ENCODE assay signal across 8 cellular contexts in genomic region chr7:76166404-76167255, GRCh38. TPM values are rescaled to one million over a fixed set of nuclear protein-coding genes. Genes with fewer than 3 reads are reported as not detected.
DNase-seq lines count a peak whose midpoint lies in the region; ATAC-seq and TF ChIP-seq lines count a peak whose summit lies in the region.

No MANE protein-coding gene starts in this region.

- peak overlapping the region; percentile 73 for H3K27ac Mint-ChIP-seq in activated naive CD8-positive, alpha-beta T cell treated with anti-CD3 and anti-CD28 coated beads, Interleukin-2, amount 50 U/mL, for 24 hours
- H3K27ac Mint-ChIP-seq in osteocyte (ENCODE audit: unreplicated experiment), result peak overlapping the region; percentile 91

- no peaks in the 10 kb centered on the region for H3K27me3 ChIP-seq in thoracic aorta (replicated peaks; ENCODE audit: insufficient read depth)

- no peaks in the 10 kb centered on the region for H3K9me3 ChIP-seq in thoracic aorta

- TF ChIP-seq CTCF in GM12864 (IDR thresholded peaks at IDR 0.05; ENCODE audit: low read depth, low read length, missing control alignments), result peak; percentile 6
- TF ChIP-seq CTCF in osteocyte (IDR thresholded peaks at IDR 0.05), result peak; percentile 27
- no peak for TF ChIP-seq CTCF in thoracic aorta (IDR thresholded peaks at IDR 0.05)

- intact Hi-C loops in Right ventricle myocardium inferior (cut with DNase I), result no loop called here

- no peaks in the 10 kb centered on the region for H3K27me3 Mint-ChIP-seq in activated naive CD8-positive, alpha-beta T cell treated with anti-CD3 and anti-CD28 coated beads, Interleukin-2, amount 50 U/mL, for 24 hours
- no peaks in the 10 kb centered on the region for H3K27me3 Mint-ChIP-seq in osteocyte (ENCODE audit: unreplicated experiment)

- peak overlapping the region; percentile 61 to 74 for H3K27ac ChIP-seq in thoracic aorta

- H3K4me3 Mint-ChIP-seq in activated naive CD8-positive, alpha-beta T cell treated with anti-CD3 and anti-CD28 coated beads, Interleukin-2, amount 50 U/mL, for 24 hours, result peak overlapping the region; percentile 81
- peak overlapping the region; percentile 79 for H3K4me3 Mint-ChIP-seq in osteocyte (ENCODE audit: unreplicated experiment)

- H3K4me1 Mint-ChIP-seq in activated naive CD8-positive, alpha-beta T cell treated with anti-CD3 and anti-CD28 coated beads, Interleukin-2, amount 50 U/mL, for 24 hours, result peaks cover 6% of the 10 kb centered on the region
- H3K4me1 Mint-ChIP-seq in osteocyte (ENCODE audit: unreplicated experiment), result peaks cover 6% of the 10 kb centered on the region

- peaks cover 0 to 4% of the 10 kb centered on the region in 2 donors for H3K4me1 ChIP-seq in thoracic aorta (ENCODE audit: control insufficient read depth in 1 of 2, low read depth in 2 of 2)

- ATAC-seq in HG02623 (IDR thresholded peaks at IDR 0.05; ENCODE audit: unreplicated experiment) (peak; percentile 76), Right ventricle myocardium inferior (peak; percentile 99), thoracic aorta (ENCODE audit: insufficient number of reproducible peaks, low FRiP score, low read depth) (peak; percentile 91)
- peak; percentile 95 for ATAC-seq in activated naive CD8-positive, alpha-beta T cell treated with anti-CD3 and anti-CD28 coated beads, Interleukin-2, amount 50 U/mL, for 24 hours

- no peaks in the 10 kb centered on the region for H3K36me3 ChIP-seq in thoracic aorta

- H3K36me3 Mint-ChIP-seq in activated naive CD8-positive, alpha-beta T cell treated with anti-CD3 and anti-CD28 coated beads, Interleukin-2, amount 50 U/mL, for 24 hours (ENCODE audit: low read depth), result no peaks in the 10 kb centered on the region
- no peaks in the 10 kb centered on the region for H3K36me3 Mint-ChIP-seq in osteocyte (ENCODE audit: unreplicated experiment)

- DNase-seq in GM12864 (ENCODE audit: low read depth) (peak; percentile 47), NCI-H128 (lab: John Stamatoyannopoulos, UW; ENCODE audit: unreplicated experiment) (peak; percentile 82), SW 1271 (lab: John Stamatoyannopoulos, UW) (peak; percentile 76 to 96), Right ventricle myocardium inferior (ENCODE audit: missing footprints) (peak; percentile 100), osteocyte (ENCODE audit: extremely low spot score, unreplicated experiment) (peak; percentile 99), thoracic aorta (ENCODE audit: low spot score) (peak; percentile 84)
- DNase-seq in activated naive CD8-positive, alpha-beta T cell treated with anti-CD3 and anti-CD28 coated beads, Interleukin-2, amount 50 U/mL, for 24 hours, result peak; percentile 95

- H3K4me3 ChIP-seq in GM12864 (ENCODE audit: low read depth, low read length) (peak overlapping the region; percentile 69), thoracic aorta (peak overlapping the region; percentile 72)

- H3K9me3 Mint-ChIP-seq in activated naive CD8-positive, alpha-beta T cell treated with anti-CD3 and anti-CD28 coated beads, Interleukin-2, amount 50 U/mL, for 24 hours, result no peaks in the 10 kb centered on the region
- H3K9me3 Mint-ChIP-seq in osteocyte (ENCODE audit: unreplicated experiment), result no peaks in the 10 kb centered on the region

RNA-seq across cellular contexts. Expression of gene SRRM3, which starts 35.1 kb away (rescaled TPM):
- total RNA-seq in Right ventricle myocardium inferior, result 16.5 TPM
- 0.46 and 0.71 TPM in 2 replicates for total RNA-seq in osteocyte
- 1 to 10 TPM; 1.6 to 4.3 TPM for total RNA-seq in thoracic aorta

Comparison
In these comparisons a context has a peak if more than half of its experiments do, and no peak if none do; other contexts are left out.
1. Peak in every context shown above with its lines: DNase-seq, ATAC-seq, H3K4me3 ChIP-seq and H3K27ac ChIP-seq.
2. DNase-seq: peak in every context shown above with its lines; median percentile 100 in Right ventricle myocardium inferior; 99 in osteocyte; 95 in activated naive CD8-positive, alpha-beta T cell treated with anti-CD3 and anti-CD28 coated beads, Interleukin-2, amount 50 U/mL, for 24 hours; 86 in SW 1271; 84 in thoracic aorta; 82 in NCI-H128; 47 in GM12864.